In genomic region chr5:81708889-81709288, GRCh38 we compare ENCODE assay signal across 25 cellular contexts.
"Had no signal": no experiment of that assay in that cellular context is flagged by ENCODE, and none has a peak within 500 bp of the region (broad histone marks: within the 10 kb centered on the region; RNA-seq: fewer than 3 reads in every experiment).

No MANE protein-coding gene starts in this region.

- H3K27ac ChIP-seq: breast epithelium, colonic mucosa, dorsolateral prefrontal cortex, esophagus squamous epithelium, gastroesophageal sphincter, right lobe of liver, transverse colon had no signal

- FAIRE-seq: astrocyte, urothelium cell line had no signal

- DNase-seq: activated B cell treated with CpG ODN at 0.5 μM for 24 hours; activated CD4-positive, alpha-beta T cell treated with anti-CD3 and anti-CD28 coated beads for 36 hours; activated CD4-positive, alpha-beta T cell treated with anti-CD3 and anti-CD28 coated beads, Interleukin-2, amount 50 U/mL, for 4 hours; activated CD8-positive, alpha-beta memory T cell treated with anti-CD3 and anti-CD28 coated beads for 24 hours; activated CD8-positive, alpha-beta memory T cell treated with anti-CD3 and anti-CD28 coated beads, Interleukin-2, amount 50 U/mL, for 4 hours; activated naive CD8-positive, alpha-beta T cell treated with anti-CD3 and anti-CD28 coated beads for 36 hours; activated T-cell treated with anti-CD3 and anti-CD28 coated beads, Interleukin-2, amount 50 U/mL, for 24 hours; colonic mucosa; dorsolateral prefrontal cortex; effector memory CD8-positive, alpha-beta T cell; esophagus squamous epithelium; head of caudate nucleus; naive B cell; occipital lobe; right lobe of liver; small intestine; stimulated activated naive B cell treated with anti-CD40 and anti-IgM and Interleukin-4, amounts not matched to agents 10 μg/mL and 1 μg/mL and 100 μg/mL, for 72 hours; transverse colon had no signal

- H3K9me3 ChIP-seq: breast epithelium, colonic mucosa, esophagus squamous epithelium, gastroesophageal sphincter, right lobe of liver, transverse colon had no signal

- H3K27me3 ChIP-seq: breast epithelium, colonic mucosa, dorsolateral prefrontal cortex, esophagus squamous epithelium, gastroesophageal sphincter, right lobe of liver, transverse colon had no signal

- H3K36me3 ChIP-seq: breast epithelium, colonic mucosa, esophagus squamous epithelium, gastroesophageal sphincter, right lobe of liver, transverse colon had no signal

- H3K4me3 ChIP-seq: breast epithelium, colonic mucosa, dorsolateral prefrontal cortex, esophagus squamous epithelium, gastroesophageal sphincter, lung, right lobe of liver, transverse colon had no signal

- H3K4me1 ChIP-seq: breast epithelium, colonic mucosa, right lobe of liver had no signal

- ATAC-seq: activated CD4-positive, alpha-beta T cell treated with anti-CD3 and anti-CD28 coated beads for 36 hours; activated T-helper 17 cell treated with anti-CD3 and anti-CD28 coated beads, Interleukin-2, amount 50 U/mL, for 72 hours; effector memory CD8-positive, alpha-beta T cell; gastroesophageal sphincter; left lobe of liver; right lobe of liver; stimulated activated naive B cell treated with anti-CD40 and anti-IgM and Interleukin-4, amounts not matched to agents 10 μg/mL and 1 μg/mL and 100 μg/mL, for 72 hours had no signal
